11 cellular contexts compared by ENCODE assay signal in genomic region chr3:111732248-111732879, GRCh38. TPM values are rescaled to one million over a fixed set of nuclear protein-coding genes. Genes with fewer than 3 reads are reported as not detected.
A peak's percentile ranks its signal among the peaks of the same experiment; 100 is the strongest.
DNase-seq lines count a peak whose midpoint lies in the region; ATAC-seq, FAIRE-seq and TF ChIP-seq lines count a peak whose summit lies in the region.
"Had no signal": no experiment of that assay in that cellular context is flagged by ENCODE, and none has a peak within 500 bp of the region (broad histone marks: within the 10 kb centered on the region; RNA-seq: fewer than 3 reads in every experiment).

No MANE protein-coding gene starts in this region.

- H3K9me3 ChIP-seq in left lung (no peaks in the 10 kb centered on the region), transverse colon (no peaks in the 10 kb centered on the region), sigmoid colon (no peaks in the 10 kb centered on the region)
- H3K9me3 ChIP-seq: ascending aorta had no signal

- intact Hi-C loops in left lung (cut with DNase I) (no loop called here), transverse colon (cut with DNase I; ENCODE audit: low total_unique reads) (no loop called here), sigmoid colon (cut with DNase I) (no loop called here)

- TF ChIP-seq CTCF in bronchial epithelial cell (IDR thresholded peaks at IDR 0.05; ENCODE audit: insufficient read depth, low read length, severe bottlenecking) (no peak), left lung (IDR thresholded peaks at IDR 0.05) (no peak), transverse colon (IDR thresholded peaks at IDR 0.05) (no peak), sigmoid colon (IDR thresholded peaks at IDR 0.05) (no peak)

- 62 to 70% methylated on average over 3 to 5 of the region's 5 CpGs for WGBS in transverse colon (ENCODE audit: low coverage in 1 of 2), 2 donors
- 21 to 74% methylated on average over 5 of the region's 5 CpGs for WGBS in sigmoid colon, 2 donors

- H3K4me1 ChIP-seq in left lung: peaks cover 0 to 3% of the 10 kb centered on the region in 2 donors
- peaks cover 0 to 14% (median 2%) of the 10 kb centered on the region in 4 donors for H3K4me1 ChIP-seq in transverse colon
- peaks cover 0 to 19% (median 15%) of the 10 kb centered on the region in 4 donors for H3K4me1 ChIP-seq in sigmoid colon

- ATAC-seq in left lung (peak; percentile 72), GM21447 (IDR thresholded peaks at IDR 0.05; ENCODE audit: unreplicated experiment) (no peak)

- no peak for TF ChIP-seq EP300 in transverse colon (IDR thresholded peaks at IDR 0.05; ENCODE audit: low read depth)
- TF ChIP-seq EP300 in sigmoid colon (IDR thresholded peaks at IDR 0.05): no peak

- H3K27ac ChIP-seq in left lung (no peak overlapping the region), transverse colon (peak overlapping the region in 3 of 4 donors; percentile 13 to 46 (median 45)), sigmoid colon (no peak overlapping the region)
- H3K27ac ChIP-seq: ascending aorta, C4-2B had no signal

- H3K36me3 ChIP-seq in bronchial epithelial cell (ENCODE audit: control insufficient read depth, insufficient read depth, low read length) (peaks cover 1% of the 10 kb centered on the region), left lung (no peaks in the 10 kb centered on the region), transverse colon (no peaks in the 10 kb centered on the region), sigmoid colon (no peaks in the 10 kb centered on the region)
- H3K36me3 ChIP-seq: ascending aorta had no signal

- DNase-seq in NCI-H2196 (lab: John Stamatoyannopoulos, UW; ENCODE audit: unreplicated experiment) (peak; percentile 30), bronchial epithelial cell (ENCODE audit: low read depth) (peak; percentile 90), left lung (no peak), transverse colon (peak; percentile 36), sigmoid colon (no peak), GM03348 (ENCODE audit: low spot score) (no peak), NOMO-1 treated with dmso at 0.1 percent for 144 hours (lab: John Stamatoyannopoulos, UW; ENCODE audit: unreplicated experiment) (no peak)
- DNase-seq: NCI-H446 had no signal

- in situ Hi-C loops in transverse colon (cut with MboI; ENCODE audit: low pct_ligation_motif_present in 1 of 4, low pct_unique_long_range_greater_than_20kb in 1 of 4, low sequenced_read_pairs in 3 of 4): no loop called here

- FAIRE-seq in bronchial epithelial cell (lab: Jason Lieb, UNC): peak; percentile 77

- TF ChIP-seq POLR2A in transverse colon (IDR thresholded peaks at IDR 0.05) (peak; percentile 24), sigmoid colon (IDR thresholded peaks at IDR 0.05) (no peak)

- H3K27me3 ChIP-seq in bronchial epithelial cell (ENCODE audit: control insufficient read depth, insufficient read depth, low read length) (no peaks in the 10 kb centered on the region), left lung (no peaks in the 10 kb centered on the region), transverse colon (no peaks in the 10 kb centered on the region), sigmoid colon (no peaks in the 10 kb centered on the region)
- H3K27me3 ChIP-seq: ascending aorta had no signal

- H3K4me3 ChIP-seq in bronchial epithelial cell (ENCODE audit: low read depth, low read length) (peak overlapping the region; percentile 55), left lung (no peak overlapping the region), transverse colon (peak overlapping the region in 2 of 4 donors; percentile 4 to 32), sigmoid colon (no peak overlapping the region)
- H3K4me3 ChIP-seq: ascending aorta had no signal

RNA-seq across cellular contexts. Expression of gene PLCXD2, which starts 57.9 kb away (rescaled TPM):
- total RNA-seq in bronchial epithelial cell: 12.1 and 30.5 TPM in 2 replicates
- total RNA-seq in left lung: 1 to 10 TPM; 3.4 to 8.5 TPM
- 1 to 10 TPM; 4.0 to 9.4 (median 5.3) TPM for total RNA-seq in transverse colon
- total RNA-seq in sigmoid colon: under 1 TPM; 0.28 to 0.81 (median 0.51) TPM
- 1 to 10 TPM; 1.8 to 4.8 (median 4.4) TPM for polyA plus RNA-seq in sigmoid colon

Comparison
In these comparisons a context has a peak if more than half of its experiments do, and no peak if none do; other contexts are left out.
1. DNase-seq: peak in NCI-H2196 (single experiment), bronchial epithelial cell (single experiment) and transverse colon (single experiment); none in left lung (0 of 2), sigmoid colon (single experiment), GM03348 (single experiment) and NOMO-1 treated with dmso at 0.1 percent for 144 hours (single experiment).
2. H3K27ac ChIP-seq: peak in transverse colon (3 of 4); none in left lung (0 of 2) and sigmoid colon (0 of 4).